Comparison of ENCODE assay signal across 8 cellular contexts in genomic region chr17:34579017-34579946, GRCh38. TPM values are rescaled to one million over a fixed set of nuclear protein-coding genes. Genes with fewer than 3 reads are reported as not detected.
DNase-seq lines count a peak whose midpoint lies in the region; ATAC-seq and TF ChIP-seq lines count a peak whose summit lies in the region.

Gene TMEM132E, plus strand, starts transcription at chr17:34579582. Its CDS starts 1,495 bp downstream, at chr17:34581077.

- ATAC-seq in HG02981 (IDR thresholded peaks at IDR 0.05; ENCODE audit: unreplicated experiment): no peak
- ATAC-seq in GM21515 (IDR thresholded peaks at IDR 0.05; ENCODE audit: unreplicated experiment): no peak

- H3K9ac ChIP-seq in endocrine pancreas (ENCODE audit: control insufficient read depth, insufficient read depth, low read length): peak within 1 kb of the TSS; percentile 54

- TF ChIP-seq CTCF in type B pancreatic cell (conservative IDR thresholded peaks at IDR 0.05): no peak

- peaks cover 5% of the 10 kb centered on the region for H3K9me3 Mint-ChIP-seq in type B pancreatic cell

- no peaks in the 10 kb centered on the region for H3K4me1 Mint-ChIP-seq in type B pancreatic cell (ENCODE audit: unreplicated experiment)

- DNase-seq in NOMO-1 treated with dmso at 0.1 percent for 144 hours (lab: John Stamatoyannopoulos, UW; ENCODE audit: unreplicated experiment) (peak; percentile 6), NOMO-1 treated with DMSO at 0.1 percent for 48 hours (lab: John Stamatoyannopoulos, UW; ENCODE audit: unreplicated experiment) (no peak), SK-N-DZ (ENCODE audit: low spot score) (peak; percentile 70), mucosa of gallbladder (ENCODE audit: low spot score) (peak; percentile 49), type B pancreatic cell (ENCODE audit: extremely low spot score, unreplicated experiment) (no peak)

- no peak within 1 kb of the TSS for H3K4me3 ChIP-seq in endocrine pancreas (ENCODE audit: control insufficient read depth, insufficient read depth, low read length)

- H3K36me3 ChIP-seq in endocrine pancreas (ENCODE audit: control insufficient read depth, insufficient read depth, low read length): no peaks in the 10 kb centered on the region

- peaks cover 87% of the 10 kb centered on the region for H3K27me3 Mint-ChIP-seq in type B pancreatic cell

- peaks cover 12% of the 10 kb centered on the region for H3K27me3 ChIP-seq in endocrine pancreas (ENCODE audit: control insufficient read depth, insufficient read depth, low read length)

- no peaks in the 10 kb centered on the region for H3K4me1 ChIP-seq in endocrine pancreas (ENCODE audit: control insufficient read depth, insufficient read depth, low read length)

- H3K9me3 ChIP-seq in endocrine pancreas (ENCODE audit: control insufficient read depth, low read length): no peaks in the 10 kb centered on the region

- H3K36me3 Mint-ChIP-seq in type B pancreatic cell: no peaks in the 10 kb centered on the region

- peak within 1 kb of the TSS; percentile 26 for H3K27ac Mint-ChIP-seq in type B pancreatic cell

- H3K4me3 Mint-ChIP-seq in type B pancreatic cell: peak within 1 kb of the TSS; percentile 91

RNA-seq across cellular contexts. Expression of gene TMEM132E, which starts in this region (rescaled TPM):
- polyA plus RNA-seq in SK-N-DZ (2014; cell fraction: cytosol; rRNA removed): 17.8 and 23.5 TPM in 2 replicates
- polyA plus RNA-seq in SK-N-DZ (2014; cell fraction: nucleus; rRNA removed): 29.9 and 41.7 TPM in 2 replicates
- total RNA-seq in mucosa of gallbladder (0.23 TPM), type B pancreatic cell (ENCODE audit: low replicate concordance) (0.92 and 1.2 TPM in 2 replicates)

Comparison
In these comparisons a context has a peak if more than half of its experiments do, and no peak if none do; other contexts are left out.
1. DNase-seq: peak in NOMO-1 treated with dmso at 0.1 percent for 144 hours (single experiment) and SK-N-DZ (single experiment); none in NOMO-1 treated with DMSO at 0.1 percent for 48 hours (single experiment) and type B pancreatic cell (single experiment).
2. Peak in DNase-seq in mucosa of gallbladder; RNA of the gene not detected or under 1 TPM.